ENCODE assay signal across 8 cellular contexts in the genomic region with DNA sequence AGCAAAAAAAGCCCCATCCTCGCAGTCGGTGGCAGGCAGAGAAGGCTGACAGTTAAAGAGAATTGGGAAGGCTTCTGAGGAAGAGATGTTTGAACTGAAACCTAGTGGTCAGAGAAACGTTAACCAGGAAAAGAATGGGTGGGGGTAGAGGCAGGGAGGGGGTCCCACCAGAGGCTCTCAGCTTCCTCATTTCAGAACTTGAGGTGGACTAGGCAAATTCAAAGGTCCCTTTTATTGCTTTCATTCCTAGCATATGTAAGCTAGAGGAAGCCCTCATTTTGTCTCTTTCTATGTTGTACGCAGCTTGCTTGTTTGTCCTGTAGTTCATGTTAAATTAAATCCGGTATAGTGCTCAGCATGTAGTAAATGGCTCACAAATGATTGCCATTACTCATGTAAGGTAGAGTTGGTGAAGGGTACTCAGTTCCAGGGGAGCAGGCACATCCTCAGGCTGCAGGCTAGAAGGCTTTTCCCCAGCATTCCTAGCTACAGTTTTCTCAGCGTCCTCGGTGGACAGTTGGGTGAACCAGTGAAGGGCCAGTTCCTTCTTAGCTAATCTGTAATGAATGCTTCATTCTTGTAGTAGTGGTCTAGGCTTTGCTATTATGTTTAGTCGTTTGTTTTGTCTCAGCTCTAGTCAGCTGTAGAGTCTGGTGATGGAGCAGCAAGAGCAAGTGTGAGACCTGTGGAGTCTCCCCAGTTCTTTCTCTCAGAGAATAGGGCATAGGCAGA. TPM values are rescaled to one million over a fixed set of nuclear protein-coding genes. Genes with fewer than 3 reads are reported as not detected.
DNase-seq lines count a peak whose midpoint lies in the region; ATAC-seq and TF ChIP-seq lines count a peak whose summit lies in the region.

No MANE protein-coding gene starts in this region.

- H2AFZ ChIP-seq in Karpas-422 (ENCODE audit: low read length): no peak overlapping the region

- DNase-seq in Karpas-422 (peak; percentile 78), prostate gland (ENCODE audit: low spot score) (no peak), AG08395 (ENCODE audit: low spot score) (no peak), NCI-H748 treated with DMSO at 0.1 percent for 48 hours (lab: John Stamatoyannopoulos, UW) (no peak)
- DNase-seq in activated CD4-positive, alpha-beta memory T cell treated with anti-CD3 and anti-CD28 coated beads, Interleukin-2, amount 10 ng/mL, durations not matched to agents 7 days and 5 days: no peak

- peaks cover 7% of the 10 kb centered on the region for H3K36me3 Mint-ChIP-seq in activated CD4-positive, alpha-beta memory T cell treated with anti-CD3 and anti-CD28 coated beads, Interleukin-2, amount 10 ng/mL, durations not matched to agents 7 days and 5 days (ENCODE audit: low read depth)

- H3K4me3 Mint-ChIP-seq in activated CD4-positive, alpha-beta memory T cell treated with anti-CD3 and anti-CD28 coated beads, Interleukin-2, amount 10 ng/mL, durations not matched to agents 7 days and 5 days: no peak overlapping the region

- peak overlapping the region; percentile 88 for H3K27ac ChIP-seq in Karpas-422 (ENCODE audit: low read length)
- peak overlapping the region; percentile 85 for H3K27ac ChIP-seq in layer of hippocampus (ENCODE audit: low read depth, low read length)
- H3K27ac ChIP-seq in prostate gland: no peak overlapping the region

- CTCF ChIA-PET in activated CD4-positive, alpha-beta memory T cell treated with anti-CD3 and anti-CD28 coated beads, Interleukin-2, amount 10 ng/mL, durations not matched to agents 7 days and 5 days (lab: Charles Lee): interaction anchor here (0.9 to 1.3 kb wide), 4 partner anchors 10 to 167 kb away, joined by 3 read pairs; no protein-coding TSS in a partner anchor

- H3K27me3 Mint-ChIP-seq in activated CD4-positive, alpha-beta memory T cell treated with anti-CD3 and anti-CD28 coated beads, Interleukin-2, amount 10 ng/mL, durations not matched to agents 7 days and 5 days: no peaks in the 10 kb centered on the region

- H3K36me3 ChIP-seq in Karpas-422 (ENCODE audit: insufficient read depth, low read length): no peaks in the 10 kb centered on the region
- H3K36me3 ChIP-seq in prostate gland: no peaks in the 10 kb centered on the region

- H3K27me3 ChIP-seq in Karpas-422 (ENCODE audit: low read length) (no peaks in the 10 kb centered on the region), layer of hippocampus (ENCODE audit: control insufficient read depth, insufficient read depth, low read length) (no peaks in the 10 kb centered on the region), prostate gland (replicated peaks; ENCODE audit: insufficient read depth) (no peaks in the 10 kb centered on the region)

- H3K4me1 ChIP-seq in Karpas-422 (ENCODE audit: low read length) (peaks cover 53% of the 10 kb centered on the region), prostate gland (replicated peaks) (peaks cover 8% of the 10 kb centered on the region)

- POLR2A ChIA-PET in activated CD4-positive, alpha-beta memory T cell treated with anti-CD3 and anti-CD28 coated beads, Interleukin-2, amount 10 ng/mL, durations not matched to agents 7 days and 5 days (lab: Charles Lee): interaction anchor here (1.0 to 1.1 kb wide), 2 partner anchors 60 to 300 kb away, joined by 3 read pairs; no protein-coding TSS in a partner anchor

- H3K9me3 ChIP-seq in Karpas-422 (ENCODE audit: low read length): no peaks in the 10 kb centered on the region
- no peaks in the 10 kb centered on the region for H3K9me3 ChIP-seq in prostate gland

- H3K9me3 Mint-ChIP-seq in activated CD4-positive, alpha-beta memory T cell treated with anti-CD3 and anti-CD28 coated beads, Interleukin-2, amount 10 ng/mL, durations not matched to agents 7 days and 5 days: no peaks in the 10 kb centered on the region

- H3K4me1 Mint-ChIP-seq in activated CD4-positive, alpha-beta memory T cell treated with anti-CD3 and anti-CD28 coated beads, Interleukin-2, amount 10 ng/mL, durations not matched to agents 7 days and 5 days: peaks cover 18% of the 10 kb centered on the region

- peaks cover 74% of the 10 kb centered on the region for H3K79me2 ChIP-seq in Karpas-422 (ENCODE audit: low read length)

- TF ChIP-seq CTCF in prostate gland (IDR thresholded peaks at IDR 0.05): no peak

- H3K4me3 ChIP-seq in Karpas-422 (ENCODE audit: low read length) (peak overlapping the region; percentile 46), prostate gland (no peak overlapping the region)

- intact Hi-C loops in prostate gland (cut with DNase I): no loop called here

- no peaks in the 10 kb centered on the region for H4K20me1 ChIP-seq in Karpas-422 (ENCODE audit: insufficient read depth, low read depth, low read length)

- H3K4me2 ChIP-seq in Karpas-422 (ENCODE audit: low read depth, low read length, poor library complexity, severe bottlenecking): peak overlapping the region; percentile 75

- ATAC-seq in GM18517 (IDR thresholded peaks at IDR 0.05; ENCODE audit: unreplicated experiment): peak; percentile 62
- ATAC-seq in GM21723 (IDR thresholded peaks at IDR 0.05; ENCODE audit: unreplicated experiment): peak; percentile 82

- no peak for TF ChIP-seq POLR2A in prostate gland (IDR thresholded peaks at IDR 0.05)

- WGBS in prostate gland: 64% methylated on average over 8 of the region's 8 CpGs

- no peak overlapping the region for H3K27ac Mint-ChIP-seq in activated CD4-positive, alpha-beta memory T cell treated with anti-CD3 and anti-CD28 coated beads, Interleukin-2, amount 10 ng/mL, durations not matched to agents 7 days and 5 days

- H3K9ac ChIP-seq in Karpas-422 (ENCODE audit: low read length): peak overlapping the region; percentile 55

- no peaks in the 10 kb centered on the region for H3K9me2 ChIP-seq in Karpas-422 (replicated peaks; ENCODE audit: insufficient read depth, low read length)

RNA-seq across cellular contexts. Expression of gene UVRAG, which starts 58.6 kb away (rescaled TPM):
- 35.4 and 52.7 TPM in 2 replicates for total RNA-seq in Karpas-422 (2014; rRNA removed; shearing (Covaris generic); ENCODE audit: low replicate concordance)
- 10 to 100 TPM; 18.2 to 19.9 TPM for total RNA-seq in activated CD4-positive, alpha-beta memory T cell treated with anti-CD3 and anti-CD28 coated beads, Interleukin-2, amount 10 ng/mL, durations not matched to agents 7 days and 5 days
- 10 to 100 TPM; 13.9 to 25.2 TPM for total RNA-seq in prostate gland

Comparison
In these comparisons a context has a peak if more than half of its experiments do, and no peak if none do; other contexts are left out.
1. H3K27ac ChIP-seq: peak in Karpas-422 (single experiment) and layer of hippocampus (single experiment); none in prostate gland (0 of 2).